12 cellular contexts compared by ENCODE assay signal in genomic region chr11:65867284-65868071, GRCh38. TPM values are rescaled to one million over a fixed set of nuclear protein-coding genes. Genes with fewer than 3 reads are reported as not detected.
DNase-seq lines count a peak whose midpoint lies in the region; ATAC-seq, FAIRE-seq and TF ChIP-seq lines count a peak whose summit lies in the region.
"Had no signal": no experiment of that assay in that cellular context is flagged by ENCODE, and none has a peak within 500 bp of the region (broad histone marks: within the 10 kb centered on the region; RNA-seq: fewer than 3 reads in every experiment).

No MANE protein-coding gene starts in this region.

- CTCF ChIA-PET in Panc1 (lab: Charles Lee) (no interaction called here), HEK293T (lab: Yijun Ruan, JAX) (interaction anchor here (1.5 to 1.6 kb wide), 2 partner anchors 8 to 87 kb away, joined by 3 to 8 read pairs; partner anchors contain the start of gene AP5B1)

- H3K9me3 ChIP-seq in cardiac muscle cell (ENCODE audit: low read depth) (no peaks in the 10 kb centered on the region), heart right ventricle (no peaks in the 10 kb centered on the region), Panc1 (ENCODE audit: control insufficient read depth, insufficient read depth, low read depth, low read length) (no peaks in the 10 kb centered on the region), suprapubic skin (no peaks in the 10 kb centered on the region)

- in situ Hi-C loops in Panc1 (cut with HindIII; ENCODE audit: low pct_unique_long_range_greater_than_20kb, low sequenced_read_pairs), result no loop called here

- POLR2A ChIA-PET in Panc1 (lab: Charles Lee) (no interaction called here), HEK293T (lab: Yijun Ruan, JAX) (interaction anchor here (0.9 to 17.2 kb wide), 4 partner anchors 8 to 155 kb away, joined by 3 to 289 read pairs (median 52); partner anchors contain the start of genes CCDC85B, CFL1, FIBP and KAT5)

- BruUV-seq in Panc1 (replicated peaks; lab: Mats Ljungman, UMichigan), result no TSS peak

- no peak for FAIRE-seq in urothelium cell line (lab: Jason Lieb, UNC)
- FAIRE-seq: G401.6 had no signal

- ATAC-seq in heart right ventricle (no peak), Panc1 (no peak), left ventricle myocardium superior (no peak)

- H3K4me1 ChIP-seq in cardiac muscle cell (ENCODE audit: low read depth), result no peaks in the 10 kb centered on the region
- peaks cover 14 to 37% (median 25%) of the 10 kb centered on the region in 9 donors for H3K4me1 ChIP-seq in heart right ventricle
- peaks cover 16% of the 10 kb centered on the region for H3K4me1 ChIP-seq in Panc1 (ENCODE audit: control insufficient read depth, insufficient read depth, low read length)
- peaks cover 30% of the 10 kb centered on the region for H3K4me1 ChIP-seq in suprapubic skin

- H3K27me3 ChIP-seq in cardiac muscle cell (no peaks in the 10 kb centered on the region), heart right ventricle (no peaks in the 10 kb centered on the region), Panc1 (ENCODE audit: control insufficient read depth, insufficient read depth, low read length) (no peaks in the 10 kb centered on the region), suprapubic skin (no peaks in the 10 kb centered on the region)
- H3K27me3 ChIP-seq: SJSA1 had no signal

- TF ChIP-seq POLR2A in suprapubic skin (IDR thresholded peaks at IDR 0.05), result no peak

- H3K36me3 ChIP-seq in cardiac muscle cell, result peaks cover 51% of the 10 kb centered on the region
- peaks cover 0 to 86% (median 59%) of the 10 kb centered on the region in 9 donors for H3K36me3 ChIP-seq in heart right ventricle
- no peaks in the 10 kb centered on the region; the same call in 1 of the 2 replicates for H3K36me3 ChIP-seq in Panc1 (ENCODE audit: control insufficient read depth, insufficient read depth, low read length)
- H3K36me3 ChIP-seq in suprapubic skin, result peaks cover 52% of the 10 kb centered on the region

- H3K4me3 ChIP-seq in cardiac muscle cell, result no peak overlapping the region
- no peak overlapping the region for H3K4me3 ChIP-seq in heart right ventricle
- H3K4me3 ChIP-seq in Panc1 (ENCODE audit: low read depth in 2 of 2, low read length in 2 of 2), result no peak overlapping the region
- H3K4me3 ChIP-seq in suprapubic skin, result no peak overlapping the region
- H3K4me3 ChIP-seq: SJSA1 had no signal

- intact Hi-C loops in heart right ventricle (cut with DNase I), result no loop called here
- intact Hi-C loops in Panc1 (cut with micrococcal nuclease; ENCODE audit: unreplicated experiment), result no loop called here
- intact Hi-C loops in left ventricle myocardium superior (cut with micrococcal nuclease), result no loop called here

- peak overlapping the region; percentile 11 for H3K27ac ChIP-seq in cardiac muscle cell
- H3K27ac ChIP-seq in heart right ventricle, result no peak overlapping the region
- H3K27ac ChIP-seq in Panc1 (ENCODE audit: low read length), result peak overlapping the region; percentile 58
- no peak overlapping the region for H3K27ac ChIP-seq in suprapubic skin
- H3K27ac ChIP-seq: SJSA1 had no signal

- TF ChIP-seq CTCF in cardiac muscle cell (IDR thresholded peaks at IDR 0.05; ENCODE audit: low read depth, low read length), result no peak
- TF ChIP-seq CTCF in heart right ventricle (IDR thresholded peaks at IDR 0.05), result no peak
- TF ChIP-seq CTCF in Panc1 (IDR thresholded peaks at IDR 0.05), result no peak
- no peak for TF ChIP-seq CTCF in suprapubic skin (IDR thresholded peaks at IDR 0.05)

- DNase-seq in cardiac muscle cell (ENCODE audit: low read depth in 1 of 2, low spot score in 1 of 2) (peak in 1 of 2 donors; percentile 23), heart right ventricle (no peak), Panc1 (ENCODE audit: low read depth, low spot score) (no peak), left ventricle myocardium superior (peak; percentile 46), urothelium cell line (ENCODE audit: low spot score) (no peak), suprapubic skin (ENCODE audit: low spot score in 2 of 2) (no peak), HEK293T (ENCODE audit: extremely low spot score) (no peak)
- peak; percentile 24 for DNase-seq in stimulated activated CD8-positive, alpha-beta memory T cell treated with anti-CD3 and anti-CD28 coated beads, Interleukin-4, amount 100 ng/mL, for 24 hours (ENCODE audit: low read depth)
- DNase-seq: activated CD4-positive, alpha-beta T cell treated with anti-CD3 and anti-CD28 coated beads, Interleukin-2, amount 50 U/mL, for 48 hours had no signal

- TF ChIP-seq EP300 in suprapubic skin (IDR thresholded peaks at IDR 0.05), result no peak

- 57 to 60% methylated on average over 29 of the region's 29 CpGs for WGBS in heart right ventricle, 2 donors
- WGBS in suprapubic skin, result 66% methylated on average over 25 of the region's 29 CpGs

TF ChIP-seq in HEK293T, 16 proteins besides CTCF, POLR2A, EP300 and RAD21:
- no peak for TF ChIP-seq FOXM1 (IDR thresholded peaks at IDR 0.05; ENCODE audit: borderline replicate concordance)
- no peak for TF ChIP-seq SP1 (IDR thresholded peaks at IDR 0.05)

RNA-seq across cellular contexts. Expression of gene EFEMP2, which starts 5.1 kb away (rescaled TPM):
- 138 and 161 TPM in 2 replicates for total RNA-seq in cardiac muscle cell
- polyA plus RNA-seq in cardiac muscle cell, result 216 and 267 TPM in 2 replicates
- 100 to 1,000 TPM in 3 of 10 donors, 10 to 100 TPM in 7; 79.4 to 112 (median 89.6) TPM for total RNA-seq in heart right ventricle
- 100 to 1,000 TPM in 1 of 2 donors, 10 to 100 TPM in 1; 54.8 to 133 TPM for polyA plus RNA-seq in heart right ventricle
- 23.7 TPM for total RNA-seq in Panc1 (2021; ENCODE audit: unreplicated experiment)
- polyA plus RNA-seq in Panc1 (2012; ENCODE audit: insufficient read length), result 44.8 TPM
- total RNA-seq in left ventricle myocardium superior, result 95.2 TPM
- total RNA-seq in suprapubic skin, result 10 to 100 TPM in 3 of 4 donors, 1 to 10 TPM in 1; 7.3 to 22.0 (median 13.0) TPM

RNA-seq across cellular contexts. Expression of gene MUS81, which starts 7.2 kb away (rescaled TPM):
- total RNA-seq in cardiac muscle cell (74.3 and 88.9 TPM in 2 replicates), heart right ventricle (10 to 100 TPM; 20.3 to 38.8 (median 27.0) TPM), Panc1 (2021; ENCODE audit: unreplicated experiment) (140 TPM), left ventricle myocardium superior (37.8 TPM), suprapubic skin (10 to 100 TPM; 22.8 to 46.2 (median 32.2) TPM)
- polyA plus RNA-seq in cardiac muscle cell (80.3 and 82.7 TPM in 2 replicates), heart right ventricle (100 to 1,000 TPM in 1 of 2 donors, 10 to 100 TPM in 1; 54.4 to 111 TPM)
- 132 TPM for polyA plus RNA-seq in Panc1 (2012; ENCODE audit: insufficient read length)

RNA-seq across cellular contexts. Expression of gene CFL1, which starts 9.5 kb away (rescaled TPM):
- 974 and 1,709 TPM in 2 replicates for total RNA-seq in cardiac muscle cell
- polyA plus RNA-seq in cardiac muscle cell, result 1,641 and 2,660 TPM in 2 replicates
- total RNA-seq in heart right ventricle, result 100 to 1,000 TPM; 281 to 672 (median 320) TPM
- polyA plus RNA-seq in heart right ventricle, result 100 to 1,000 TPM; 159 to 962 TPM
- 1,911 TPM for total RNA-seq in Panc1 (2021; ENCODE audit: unreplicated experiment)
- 2,777 TPM for polyA plus RNA-seq in Panc1 (2012; ENCODE audit: insufficient read length)
- total RNA-seq in left ventricle myocardium superior, result 334 TPM
- 100 to 1,000 TPM; 331 to 608 (median 584) TPM for total RNA-seq in suprapubic skin

RNA-seq across cellular contexts. Expression of gene CTSW, which starts 12.2 kb away (rescaled TPM):
- not detected in 2 replicates for total RNA-seq in cardiac muscle cell
- 0.60 TPM in 1 of 2 replicates, not detected in the other for polyA plus RNA-seq in cardiac muscle cell
- total RNA-seq in heart right ventricle, result 1 to 10 TPM in 2 of 10 donors, under 1 TPM in 7, not detected in 1; 0.20 to 7.9 (median 0.55) TPM
- polyA plus RNA-seq in heart right ventricle, result under 1 TPM; 0.17 to 0.88 TPM
- total RNA-seq in Panc1 (2021; ENCODE audit: unreplicated experiment), result not detected
- not detected for polyA plus RNA-seq in Panc1 (2012; ENCODE audit: insufficient read length)
- total RNA-seq in left ventricle myocardium superior, result 1.1 TPM
- 1 to 10 TPM in 2 of 4 donors, under 1 TPM in 1, not detected in 1; 0.76 to 5.0 (median 1.4) TPM for total RNA-seq in suprapubic skin
- polyA plus RNA-seq: neural cell had no signal

RNA-seq across cellular contexts. Expression of gene FIBP, which starts 20.8 kb away (rescaled TPM):
- total RNA-seq in cardiac muscle cell, result 140 and 220 TPM in 2 replicates
- 143 and 199 TPM in 2 replicates for polyA plus RNA-seq in cardiac muscle cell
- 10 to 100 TPM; 46.3 to 63.2 (median 49.9) TPM for total RNA-seq in heart right ventricle
- polyA plus RNA-seq in heart right ventricle, result 10 to 100 TPM; 44.0 to 88.4 TPM
- 105 TPM for total RNA-seq in Panc1 (2021; ENCODE audit: unreplicated experiment)
- polyA plus RNA-seq in Panc1 (2012; ENCODE audit: insufficient read length), result 154 TPM
- 44.9 TPM for total RNA-seq in left ventricle myocardium superior
- total RNA-seq in suprapubic skin, result 10 to 100 TPM; 46.9 to 89.3 (median 74.6) TPM

Comparison
In these comparisons a context has a peak if more than half of its experiments do, and no peak if none do; other contexts are left out.
1. DNase-seq: peak in left ventricle myocardium superior (single experiment) and stimulated activated CD8-positive, alpha-beta memory T cell treated with anti-CD3 and anti-CD28 coated beads, Interleukin-4, amount 100 ng/mL, for 24 hours (single experiment); none in heart right ventricle (0 of 2), Panc1 (single experiment), urothelium cell line (single experiment), suprapubic skin (0 of 2) and HEK293T (single experiment).
2. H3K27ac ChIP-seq: peak in cardiac muscle cell (single experiment) and Panc1 (single experiment); none in heart right ventricle (0 of 10) and suprapubic skin (single experiment).